ENCODE assay signal across 14 cellular contexts in the genomic region with DNA sequence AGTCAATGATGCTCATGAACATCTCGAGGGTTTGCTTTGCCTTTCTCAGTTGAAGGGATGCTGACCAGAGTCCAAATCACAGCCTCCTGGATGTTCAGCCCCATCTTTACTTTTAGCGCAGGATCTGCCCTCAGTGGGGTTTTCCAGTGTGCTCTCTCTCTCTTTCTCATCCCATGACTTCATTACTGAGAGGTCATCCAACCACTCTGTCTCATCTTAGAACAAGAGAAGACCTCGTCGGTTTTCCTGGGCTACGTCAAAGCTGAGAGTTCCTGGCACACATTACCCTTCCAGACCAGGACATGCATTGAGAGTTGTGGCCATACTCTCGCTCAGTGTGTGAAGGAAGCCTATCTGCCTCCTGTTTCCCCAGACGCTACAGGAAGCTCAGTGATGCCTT. TPM values are rescaled to one million over a fixed set of nuclear protein-coding genes. Genes with fewer than 3 reads are reported as not detected.
"Had no signal": no experiment of that assay in that cellular context is flagged by ENCODE, and none has a peak within 500 bp of the region (broad histone marks: within the 10 kb centered on the region; RNA-seq: fewer than 3 reads in every experiment).

No MANE protein-coding gene starts in this region.

- H3K36me3 ChIP-seq: colonic mucosa, sigmoid colon had no signal

- H3K9me3 Mint-ChIP-seq: activated T-cell treated with anti-CD3 and anti-CD28 coated beads, Interleukin-2, amount 50 U/mL, for 4 hours; nephron progenitor cell had no signal

- H3K27ac Mint-ChIP-seq: nephron progenitor cell had no signal

- H3K27me3 ChIP-seq: colonic mucosa, heart left ventricle, sigmoid colon had no signal

- H3K9me3 ChIP-seq: colonic mucosa, heart left ventricle, sigmoid colon had no signal

- DNase-seq: activated T-cell treated with anti-CD3 and anti-CD28 coated beads, Interleukin-2, amount 50 U/mL, for 4 hours; caudate nucleus; colonic mucosa; effector CD8-positive, alpha-beta T cell; heart left ventricle; nephron progenitor cell; sigmoid colon; stimulated activated CD4-positive, alpha-beta T cell treated with anti-CD3 and anti-CD28 coated beads, Interleukin-2, amount 100 ng/mL, for 24 hours; stimulated activated naive CD8-positive, alpha-beta T cell treated with anti-CD3 and anti-CD28 coated beads, Interleukin-15, Interleukin-2, amounts not matched to agents 100 U/mL and 50 U/mL, for 24 hours had no signal

- ATAC-seq: activated T-cell treated with anti-CD3 and anti-CD28 coated beads, Interleukin-2, amount 50 U/mL, for 4 hours; stimulated activated naive CD8-positive, alpha-beta T cell treated with anti-CD3 and anti-CD28 coated beads, Interleukin-15, Interleukin-2, amounts not matched to agents 100 U/mL and 50 U/mL, for 24 hours had no signal

- H3K27ac ChIP-seq: colonic mucosa had no signal

- H3K4me3 ChIP-seq: colonic mucosa, heart left ventricle, sigmoid colon had no signal

- H3K4me1 ChIP-seq: colonic mucosa had no signal

- H3K4me3 Mint-ChIP-seq: nephron progenitor cell had no signal

RNA-seq across cellular contexts. Expression of a gene that starts 47.3 kb away (rescaled TPM):
- total RNA-seq: frontal cortex, heart left ventricle, osteocyte, pulmonary artery endothelial cell, sigmoid colon, temporal lobe had no signal
- polyA plus RNA-seq: fibroblast of lung, heart left ventricle had no signal
